1 cellular context compared by ENCODE assay signal in genomic region chrX:119852410-119853353, GRCh38.
TF ChIP-seq lines count a peak whose summit lies in the region.

TSS of gene UPF3B (minus strand) at chrX:119852963. CDS start at chrX:119852928, 35 bp downstream.

TF ChIP-seq in K562, 482 proteins besides CTCF, POLR2A, EP300 and RAD21 (continued from another document and continues in another):
- no peak for TF ChIP-seq ZNF277 (CRISPR knock-in tag; IDR thresholded peaks at IDR 0.05; ENCODE audit: borderline replicate concordance)
- TF ChIP-seq, protein P1, sequence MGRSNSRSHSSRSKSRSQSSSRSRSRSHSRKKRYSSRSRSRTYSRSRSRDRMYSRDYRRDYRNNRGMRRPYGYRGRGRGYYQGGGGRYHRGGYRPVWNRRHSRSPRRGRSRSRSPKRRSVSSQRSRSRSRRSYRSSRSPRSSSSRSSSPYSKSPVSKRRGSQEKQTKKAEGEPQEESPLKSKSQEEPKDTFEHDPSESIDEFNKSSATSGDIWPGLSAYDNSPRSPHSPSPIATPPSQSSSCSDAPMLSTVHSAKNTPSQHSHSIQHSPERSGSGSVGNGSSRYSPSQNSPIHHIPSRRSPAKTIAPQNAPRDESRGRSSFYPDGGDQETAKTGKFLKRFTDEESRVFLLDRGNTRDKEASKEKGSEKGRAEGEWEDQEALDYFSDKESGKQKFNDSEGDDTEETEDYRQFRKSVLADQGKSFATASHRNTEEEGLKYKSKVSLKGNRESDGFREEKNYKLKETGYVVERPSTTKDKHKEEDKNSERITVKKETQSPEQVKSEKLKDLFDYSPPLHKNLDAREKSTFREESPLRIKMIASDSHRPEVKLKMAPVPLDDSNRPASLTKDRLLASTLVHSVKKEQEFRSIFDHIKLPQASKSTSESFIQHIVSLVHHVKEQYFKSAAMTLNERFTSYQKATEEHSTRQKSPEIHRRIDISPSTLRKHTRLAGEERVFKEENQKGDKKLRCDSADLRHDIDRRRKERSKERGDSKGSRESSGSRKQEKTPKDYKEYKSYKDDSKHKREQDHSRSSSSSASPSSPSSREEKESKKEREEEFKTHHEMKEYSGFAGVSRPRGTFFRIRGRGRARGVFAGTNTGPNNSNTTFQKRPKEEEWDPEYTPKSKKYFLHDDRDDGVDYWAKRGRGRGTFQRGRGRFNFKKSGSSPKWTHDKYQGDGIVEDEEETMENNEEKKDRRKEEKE (IDR thresholded peaks at IDR 0.05; ENCODE audit: borderline replicate concordance in 1 of 2, control insufficient read depth in 1 of 2, low read depth in 2 of 2, low read length in 1 of 2): no peak
- no peak for TF ChIP-seq ATF1 (CRISPR knock-in tag; IDR thresholded peaks at IDR 0.05)
- TF ChIP-seq ATF1 (tag; IDR thresholded peaks at IDR 0.05): peak; percentile 91
- TF ChIP-seq FOXA1 (IDR thresholded peaks at IDR 0.05; ENCODE audit: borderline replicate concordance): no peak
- TF ChIP-seq, protein P2, sequence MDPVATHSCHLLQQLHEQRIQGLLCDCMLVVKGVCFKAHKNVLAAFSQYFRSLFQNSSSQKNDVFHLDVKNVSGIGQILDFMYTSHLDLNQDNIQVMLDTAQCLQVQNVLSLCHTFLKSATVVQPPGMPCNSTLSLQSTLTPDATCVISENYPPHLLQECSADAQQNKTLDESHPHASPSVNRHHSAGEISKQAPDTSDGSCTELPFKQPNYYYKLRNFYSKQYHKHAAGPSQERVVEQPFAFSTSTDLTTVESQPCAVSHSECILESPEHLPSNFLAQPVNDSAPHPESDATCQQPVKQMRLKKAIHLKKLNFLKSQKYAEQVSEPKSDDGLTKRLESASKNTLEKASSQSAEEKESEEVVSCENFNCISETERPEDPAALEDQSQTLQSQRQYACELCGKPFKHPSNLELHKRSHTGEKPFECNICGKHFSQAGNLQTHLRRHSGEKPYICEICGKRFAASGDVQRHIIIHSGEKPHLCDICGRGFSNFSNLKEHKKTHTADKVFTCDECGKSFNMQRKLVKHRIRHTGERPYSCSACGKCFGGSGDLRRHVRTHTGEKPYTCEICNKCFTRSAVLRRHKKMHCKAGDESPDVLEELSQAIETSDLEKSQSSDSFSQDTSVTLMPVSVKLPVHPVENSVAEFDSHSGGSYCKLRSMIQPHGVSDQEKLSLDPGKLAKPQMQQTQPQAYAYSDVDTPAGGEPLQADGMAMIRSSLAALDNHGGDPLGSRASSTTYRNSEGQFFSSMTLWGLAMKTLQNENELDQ (CRISPR knock-in tag; IDR thresholded peaks at IDR 0.05; ENCODE audit: borderline replicate concordance): no peak
- no peak for TF ChIP-seq TCF7L2 (IDR thresholded peaks at IDR 0.05; ENCODE audit: low read depth, low read length)
- TF ChIP-seq, protein P3, sequence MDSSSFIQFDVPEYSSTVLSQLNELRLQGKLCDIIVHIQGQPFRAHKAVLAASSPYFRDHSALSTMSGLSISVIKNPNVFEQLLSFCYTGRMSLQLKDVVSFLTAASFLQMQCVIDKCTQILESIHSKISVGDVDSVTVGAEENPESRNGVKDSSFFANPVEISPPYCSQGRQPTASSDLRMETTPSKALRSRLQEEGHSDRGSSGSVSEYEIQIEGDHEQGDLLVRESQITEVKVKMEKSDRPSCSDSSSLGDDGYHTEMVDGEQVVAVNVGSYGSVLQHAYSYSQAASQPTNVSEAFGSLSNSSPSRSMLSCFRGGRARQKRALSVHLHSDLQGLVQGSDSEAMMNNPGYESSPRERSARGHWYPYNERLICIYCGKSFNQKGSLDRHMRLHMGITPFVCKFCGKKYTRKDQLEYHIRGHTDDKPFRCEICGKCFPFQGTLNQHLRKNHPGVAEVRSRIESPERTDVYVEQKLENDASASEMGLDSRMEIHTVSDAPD (CRISPR knock-in tag; IDR thresholded peaks at IDR 0.05): no peak
- TF ChIP-seq ZNF311 (CRISPR knock-in tag; IDR thresholded peaks at IDR 0.05): no peak
- TF ChIP-seq SETDB1 (IDR thresholded peaks at IDR 0.05; ENCODE audit: low read length): no peak
- no peak for TF ChIP-seq ZNF79 (CRISPR knock-in tag; IDR thresholded peaks at IDR 0.05; ENCODE audit: low read depth)
- no peak for TF ChIP-seq JUNB (CRISPR knock-in tag; conservative IDR thresholded peaks at IDR 0.05)
- no peak for TF ChIP-seq ZNF134 (CRISPR knock-in tag; conservative IDR thresholded peaks at IDR 0.05)
- TF ChIP-seq, protein P4, sequence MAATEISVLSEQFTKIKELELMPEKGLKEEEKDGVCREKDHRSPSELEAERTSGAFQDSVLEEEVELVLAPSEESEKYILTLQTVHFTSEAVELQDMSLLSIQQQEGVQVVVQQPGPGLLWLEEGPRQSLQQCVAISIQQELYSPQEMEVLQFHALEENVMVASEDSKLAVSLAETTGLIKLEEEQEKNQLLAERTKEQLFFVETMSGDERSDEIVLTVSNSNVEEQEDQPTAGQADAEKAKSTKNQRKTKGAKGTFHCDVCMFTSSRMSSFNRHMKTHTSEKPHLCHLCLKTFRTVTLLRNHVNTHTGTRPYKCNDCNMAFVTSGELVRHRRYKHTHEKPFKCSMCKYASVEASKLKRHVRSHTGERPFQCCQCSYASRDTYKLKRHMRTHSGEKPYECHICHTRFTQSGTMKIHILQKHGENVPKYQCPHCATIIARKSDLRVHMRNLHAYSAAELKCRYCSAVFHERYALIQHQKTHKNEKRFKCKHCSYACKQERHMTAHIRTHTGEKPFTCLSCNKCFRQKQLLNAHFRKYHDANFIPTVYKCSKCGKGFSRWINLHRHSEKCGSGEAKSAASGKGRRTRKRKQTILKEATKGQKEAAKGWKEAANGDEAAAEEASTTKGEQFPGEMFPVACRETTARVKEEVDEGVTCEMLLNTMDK (IDR thresholded peaks at IDR 0.05; ENCODE audit: borderline replicate concordance, insufficient read depth, low read depth, low read length, poor library complexity, severe bottlenecking): no peak
- TF ChIP-seq EHMT2 (IDR thresholded peaks at IDR 0.05): no peak
- TF ChIP-seq MAFF (IDR thresholded peaks at IDR 0.05; ENCODE audit: low read length): peak; percentile 18; the same call in 1 of the 2 replicates
- no peak for TF ChIP-seq SRSF3 (IDR thresholded peaks at IDR 0.05; ENCODE audit: insufficient read depth, low read length)
- TF ChIP-seq TSHZ1 (CRISPR knock-in tag; IDR thresholded peaks at IDR 0.05): no peak
- no peak for TF ChIP-seq ZNF583 (CRISPR knock-in tag; IDR thresholded peaks at IDR 0.05)
- no peak for TF ChIP-seq RBM14 (IDR thresholded peaks at IDR 0.05; ENCODE audit: borderline replicate concordance, insufficient read depth, low read depth, low read length)
- no peak for TF ChIP-seq E2F8 (IDR thresholded peaks at IDR 0.05; ENCODE audit: low read depth, partially characterized antibody)
- no peak for TF ChIP-seq RBM17 (IDR thresholded peaks at IDR 0.05; ENCODE audit: borderline replicate concordance, low read depth, low read length)
- TF ChIP-seq, protein P5, sequence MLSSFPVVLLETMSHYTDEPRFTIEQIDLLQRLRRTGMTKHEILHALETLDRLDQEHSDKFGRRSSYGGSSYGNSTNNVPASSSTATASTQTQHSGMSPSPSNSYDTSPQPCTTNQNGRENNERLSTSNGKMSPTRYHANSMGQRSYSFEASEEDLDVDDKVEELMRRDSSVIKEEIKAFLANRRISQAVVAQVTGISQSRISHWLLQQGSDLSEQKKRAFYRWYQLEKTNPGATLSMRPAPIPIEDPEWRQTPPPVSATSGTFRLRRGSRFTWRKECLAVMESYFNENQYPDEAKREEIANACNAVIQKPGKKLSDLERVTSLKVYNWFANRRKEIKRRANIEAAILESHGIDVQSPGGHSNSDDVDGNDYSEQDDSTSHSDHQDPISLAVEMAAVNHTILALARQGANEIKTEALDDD (IDR thresholded peaks at IDR 0.05): no peak
- TF ChIP-seq PHB2 (IDR thresholded peaks at IDR 0.05; ENCODE audit: low read depth): no peak
- TF ChIP-seq ZNF707 (CRISPR knock-in tag; conservative IDR thresholded peaks at IDR 0.05): no peak
- TF ChIP-seq BACH1 (tag; IDR thresholded peaks at IDR 0.05): no peak
- TF ChIP-seq NR2F6 (CRISPR knock-in tag; IDR thresholded peaks at IDR 0.05): no peak
- peak; percentile 48 for TF ChIP-seq TAF9B (IDR thresholded peaks at IDR 0.05; ENCODE audit: partially characterized antibody)
- no peak for TF ChIP-seq MAFK (IDR thresholded peaks at IDR 0.05; ENCODE audit: low read length)
- TF ChIP-seq RFX7 (CRISPR knock-in tag; IDR thresholded peaks at IDR 0.05): no peak
- no peak for TF ChIP-seq THRB (CRISPR knock-in tag; conservative IDR thresholded peaks at IDR 0.05)
- TF ChIP-seq, protein P6, sequence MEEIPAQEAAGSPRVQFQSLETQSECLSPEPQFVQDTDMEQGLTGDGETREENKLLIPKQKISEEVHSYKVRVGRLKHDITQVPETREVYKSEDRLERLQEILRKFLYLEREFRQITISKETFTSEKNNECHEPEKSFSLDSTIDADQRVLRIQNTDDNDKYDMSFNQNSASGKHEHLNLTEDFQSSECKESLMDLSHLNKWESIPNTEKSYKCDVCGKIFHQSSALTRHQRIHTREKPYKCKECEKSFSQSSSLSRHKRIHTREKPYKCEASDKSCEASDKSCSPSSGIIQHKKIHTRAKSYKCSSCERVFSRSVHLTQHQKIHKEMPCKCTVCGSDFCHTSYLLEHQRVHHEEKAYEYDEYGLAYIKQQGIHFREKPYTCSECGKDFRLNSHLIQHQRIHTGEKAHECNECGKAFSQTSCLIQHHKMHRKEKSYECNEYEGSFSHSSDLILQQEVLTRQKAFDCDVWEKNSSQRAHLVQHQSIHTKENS (CRISPR knock-in tag; IDR thresholded peaks at IDR 0.05): no peak
- peak; percentile 88 for TF ChIP-seq RBFOX2 (IDR thresholded peaks at IDR 0.05; ENCODE audit: low read depth, low read length)
- no peak for TF ChIP-seq TAF7 (tag; IDR thresholded peaks at IDR 0.05)
- no peak for TF ChIP-seq KLF16 (IDR thresholded peaks at IDR 0.05)
- no peak for TF ChIP-seq HOXB6 (CRISPR knock-in tag; IDR thresholded peaks at IDR 0.05; ENCODE audit: borderline replicate concordance)
- TF ChIP-seq MCM7 (IDR thresholded peaks at IDR 0.05): no peak
- no peak for TF ChIP-seq MTA3 (IDR thresholded peaks at IDR 0.05; ENCODE audit: borderline replicate concordance)
- no peak for TF ChIP-seq ZNF785 (CRISPR knock-in tag; IDR thresholded peaks at IDR 0.05)
